ENCODE assay signal across 8 cellular contexts in genomic region chr19:40717880-40718773, GRCh38. TPM values are rescaled to one million over a fixed set of nuclear protein-coding genes. Genes with fewer than 3 reads are reported as not detected.
DNase-seq lines count a peak whose midpoint lies in the region; ATAC-seq and TF ChIP-seq lines count a peak whose summit lies in the region.

No MANE protein-coding gene starts in this region.

- H3K4me1 Mint-ChIP-seq in CD4-positive, CD25-positive, alpha-beta regulatory T cell = peaks cover 11 to 77% (median 41%) of the 10 kb centered on the region in 4 donors
- peaks cover 42% of the 10 kb centered on the region for H3K4me1 Mint-ChIP-seq in type B pancreatic cell (ENCODE audit: unreplicated experiment)

- no peak for ATAC-seq in CD4-positive, CD25-positive, alpha-beta regulatory T cell (ENCODE audit: low read depth in 2 of 2)
- ATAC-seq in lung (ENCODE audit: insufficient read depth, low FRiP score) = no peak

- peaks cover 9% of the 10 kb centered on the region for H3K36me3 Mint-ChIP-seq in CD4-positive, CD25-positive, alpha-beta regulatory T cell
- peaks cover 20% of the 10 kb centered on the region for H3K36me3 Mint-ChIP-seq in type B pancreatic cell

- peak overlapping the region; percentile 94 for H3K27ac ChIP-seq in CD4-positive, CD25-positive, alpha-beta regulatory T cell (ENCODE audit: insufficient read depth, low read length, poor library complexity, severe bottlenecking)
- peak overlapping the region; percentile 93 to 95 for H3K27ac ChIP-seq in lung (ENCODE audit: low read depth in 1 of 2, low read length in 1 of 2)

- H3K27me3 ChIP-seq in CD4-positive, CD25-positive, alpha-beta regulatory T cell (ENCODE audit: control insufficient read depth, insufficient read depth, low read length) = no peaks in the 10 kb centered on the region
- H3K27me3 ChIP-seq in lung (ENCODE audit: control insufficient read depth, insufficient read depth) = no peaks in the 10 kb centered on the region

- H3K4me3 ChIP-seq in CD4-positive, CD25-positive, alpha-beta regulatory T cell (ENCODE audit: low read depth, low read length) = peak overlapping the region; percentile 85
- peak overlapping the region; percentile 61 to 92 for H3K4me3 ChIP-seq in cardiac fibroblast (replicated peaks in 1 of 2; ENCODE audit: low read depth in 2 of 2, low read length in 2 of 2)
- H3K4me3 ChIP-seq in lung = peak overlapping the region; percentile 79

- H3K4me1 ChIP-seq in CD4-positive, CD25-positive, alpha-beta regulatory T cell (ENCODE audit: control insufficient read depth, insufficient read depth, low read length, poor library complexity, severe bottlenecking) = peaks cover 55% of the 10 kb centered on the region
- peaks cover 13 to 17% of the 10 kb centered on the region in 2 donors for H3K4me1 ChIP-seq in lung (ENCODE audit: control insufficient read depth in 2 of 2, insufficient read depth in 2 of 2, low read length in 2 of 2)

- H3K27me3 Mint-ChIP-seq in CD4-positive, CD25-positive, alpha-beta regulatory T cell = no peaks in the 10 kb centered on the region
- H3K27me3 Mint-ChIP-seq in type B pancreatic cell = no peaks in the 10 kb centered on the region

- DNase-seq in CD4-positive, CD25-positive, alpha-beta regulatory T cell = no peak
- DNase-seq in NAMALWA (ENCODE audit: low spot score) (peak; percentile 37), cardiac fibroblast (ENCODE audit: low read depth in 2 of 2) (peak; percentile 36 to 37), lung (ENCODE audit: low spot score) (peak; percentile 51), type B pancreatic cell (ENCODE audit: extremely low spot score, unreplicated experiment) (no peak), NCI-H146 treated with DMSO at 0.1 percent for 48 hours (lab: John Stamatoyannopoulos, UW; ENCODE audit: unreplicated experiment) (no peak), NCI-H446 treated with DMSO at 0.1 percent for 48 hours (lab: John Stamatoyannopoulos, UW) (no peak)
- DNase-seq in stimulated activated CD4-positive, alpha-beta T cell treated with anti-CD3 and anti-CD28 coated beads, Interleukin-15, amount 100 ng/mL, for 24 hours = no peak

- no peaks in the 10 kb centered on the region for H3K9me3 Mint-ChIP-seq in CD4-positive, CD25-positive, alpha-beta regulatory T cell
- H3K9me3 Mint-ChIP-seq in type B pancreatic cell = no peaks in the 10 kb centered on the region

- TF ChIP-seq CTCF in cardiac fibroblast (IDR thresholded peaks at IDR 0.05; ENCODE audit: low read depth, low read length) (no peak), lung (IDR thresholded peaks at IDR 0.05; ENCODE audit: control extremely low read depth, extremely low read depth) (no peak), type B pancreatic cell (conservative IDR thresholded peaks at IDR 0.05) (no peak)

- peak overlapping the region; percentile 92 to 100 (median 96) for H3K4me3 Mint-ChIP-seq in CD4-positive, CD25-positive, alpha-beta regulatory T cell
- peak overlapping the region; percentile 97 for H3K4me3 Mint-ChIP-seq in type B pancreatic cell

- WGBS in lung, 2 donors = 48 to 62% methylated on average over 18 to 20 of the region's 20 CpGs

- peak overlapping the region in 2 of 3 donors; percentile 87 to 92 for H3K27ac Mint-ChIP-seq in CD4-positive, CD25-positive, alpha-beta regulatory T cell
- H3K27ac Mint-ChIP-seq in type B pancreatic cell = peak overlapping the region; percentile 100

- no peaks in the 10 kb centered on the region for H3K9me3 ChIP-seq in CD4-positive, CD25-positive, alpha-beta regulatory T cell (ENCODE audit: control insufficient read depth in 2 of 2, low read length in 2 of 2)
- H3K9me3 ChIP-seq in lung (ENCODE audit: control insufficient read depth in 2 of 2, insufficient read depth in 1 of 2, low read length in 1 of 2) = no peaks in the 10 kb centered on the region

- no peaks in the 10 kb centered on the region for H3K36me3 ChIP-seq in CD4-positive, CD25-positive, alpha-beta regulatory T cell (ENCODE audit: control insufficient read depth, insufficient read depth, low read length)
- no peaks in the 10 kb centered on the region for H3K36me3 ChIP-seq in lung (ENCODE audit: control insufficient read depth in 2 of 2, insufficient read depth in 2 of 2, low read length in 2 of 2)

RNA-seq across cellular contexts. Expression of gene ITPKC, which starts 1.2 kb away (rescaled TPM):
- 5.6 TPM for total RNA-seq in CD4-positive, CD25-positive, alpha-beta regulatory T cell
- 1 to 10 TPM; 2.2 to 4.8 (median 4.5) TPM for polyA plus RNA-seq in CD4-positive, CD25-positive, alpha-beta regulatory T cell
- 10 to 100 TPM; 28.0 to 38.5 TPM for total RNA-seq in lung
- polyA plus RNA-seq in lung = 10 to 100 TPM; 47.6 to 97.2 TPM
- 22.4 and 46.1 TPM in 2 replicates for total RNA-seq in type B pancreatic cell (ENCODE audit: low replicate concordance)

RNA-seq across cellular contexts. Expression of gene COQ8B, which starts 1.4 kb away (rescaled TPM):
- total RNA-seq in CD4-positive, CD25-positive, alpha-beta regulatory T cell = 32.4 TPM
- 10 to 100 TPM; 10.6 to 15.0 (median 13.5) TPM for polyA plus RNA-seq in CD4-positive, CD25-positive, alpha-beta regulatory T cell
- 10 to 100 TPM; 45.4 to 78.8 TPM for total RNA-seq in lung
- 10 to 100 TPM; 34.7 to 59.1 TPM for polyA plus RNA-seq in lung
- 39.9 and 48.4 TPM in 2 replicates for total RNA-seq in type B pancreatic cell (ENCODE audit: low replicate concordance)

RNA-seq across cellular contexts. Expression of gene NUMBL, which starts 27.7 kb away (rescaled TPM):
- total RNA-seq in CD4-positive, CD25-positive, alpha-beta regulatory T cell = 10.4 TPM
- 1 to 10 TPM in 1 of 4 donors, under 1 TPM in 3; 0.17 to 1.3 (median 0.43) TPM for polyA plus RNA-seq in CD4-positive, CD25-positive, alpha-beta regulatory T cell
- total RNA-seq in lung (10 to 100 TPM; 18.5 to 41.2 TPM), type B pancreatic cell (ENCODE audit: low replicate concordance) (16.2 and 28.9 TPM in 2 replicates)
- 10 to 100 TPM; 13.2 to 15.7 TPM for polyA plus RNA-seq in lung

RNA-seq across cellular contexts. Expression of gene ACTMAP, which starts 32.1 kb away (rescaled TPM):
- 5.5 TPM for total RNA-seq in CD4-positive, CD25-positive, alpha-beta regulatory T cell
- 1 to 10 TPM; 2.1 to 3.2 (median 2.6) TPM for polyA plus RNA-seq in CD4-positive, CD25-positive, alpha-beta regulatory T cell
- total RNA-seq in lung = 10 to 100 TPM in 1 of 2 donors, 1 to 10 TPM in 1; 5.3 to 23.7 TPM
- polyA plus RNA-seq in lung = 10 to 100 TPM in 1 of 2 donors, 1 to 10 TPM in 1; 6.8 to 27.7 TPM
- 9.6 and 16.0 TPM in 2 replicates for total RNA-seq in type B pancreatic cell (ENCODE audit: low replicate concordance)

RNA-seq across cellular contexts. Expression of gene SNRPA, which starts 32.9 kb away (rescaled TPM):
- total RNA-seq in CD4-positive, CD25-positive, alpha-beta regulatory T cell = 78.6 TPM
- polyA plus RNA-seq in CD4-positive, CD25-positive, alpha-beta regulatory T cell = 10 to 100 TPM; 36.3 to 45.7 (median 40.5) TPM
- total RNA-seq in lung (10 to 100 TPM; 47.4 to 77.4 TPM), type B pancreatic cell (ENCODE audit: low replicate concordance) (79.6 and 130 TPM in 2 replicates)
- 10 to 100 TPM; 44.5 to 69.9 TPM for polyA plus RNA-seq in lung

Comparison
In these comparisons a context has a peak if more than half of its experiments do, and no peak if none do; other contexts are left out.
1. DNase-seq: peak in NAMALWA (single experiment), cardiac fibroblast (2 of 2) and lung (single experiment); none in CD4-positive, CD25-positive, alpha-beta regulatory T cell (0 of 3), type B pancreatic cell (single experiment), NCI-H146 treated with DMSO at 0.1 percent for 48 hours (single experiment), NCI-H446 treated with DMSO at 0.1 percent for 48 hours (single experiment) and stimulated activated CD4-positive, alpha-beta T cell treated with anti-CD3 and anti-CD28 coated beads, Interleukin-15, amount 100 ng/mL, for 24 hours (single experiment).
2. Peak in every context shown above with its lines, with median percentiles within 50 percentile points of each other: H3K4me3 ChIP-seq.